In the genomic region with DNA sequence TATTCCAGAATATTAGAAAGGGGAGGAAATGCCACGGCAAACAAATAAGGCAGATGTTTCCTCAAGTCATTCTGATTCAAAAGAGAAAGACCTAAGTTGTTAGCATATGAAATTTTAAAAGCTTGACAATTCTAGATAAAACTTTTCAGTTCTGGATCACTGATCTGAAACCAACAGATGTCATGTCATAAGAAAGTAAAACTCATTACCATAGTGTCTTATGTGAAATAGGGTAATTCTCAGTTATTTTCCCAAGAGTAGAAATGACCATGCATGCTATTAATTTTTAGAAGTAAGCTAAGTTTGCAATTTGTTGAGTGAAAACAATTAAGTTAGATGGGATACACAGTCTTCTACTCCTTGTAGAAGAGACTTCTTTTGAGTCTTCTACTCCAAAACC, we compare ENCODE assay signal across 17 cellular contexts.
DNase-seq lines count a peak whose midpoint lies in the region; ATAC-seq, FAIRE-seq and TF ChIP-seq lines count a peak whose summit lies in the region.
"Had no signal": no experiment of that assay in that cellular context is flagged by ENCODE, and none has a peak within 500 bp of the region (broad histone marks: within the 10 kb centered on the region; RNA-seq: fewer than 3 reads in every experiment).

No MANE protein-coding gene starts in this region.

- no peak overlapping the region for H3K4me3 Mint-ChIP-seq in activated CD4-positive, alpha-beta memory T cell treated with anti-CD3 and anti-CD28 coated beads for 36 hours
- no peak overlapping the region for H3K4me3 Mint-ChIP-seq in T-helper 17 cell
- H3K4me3 Mint-ChIP-seq: IgD-negative memory B cell, memory B cell had no signal

- DNase-seq in GM12891 (ENCODE audit: insufficient read length, low spot score), result no peak
- DNase-seq in activated CD4-positive, alpha-beta memory T cell treated with anti-CD3 and anti-CD28 coated beads for 36 hours, result no peak
- DNase-seq in stimulated activated CD4-positive, alpha-beta T cell treated with anti-CD3 and anti-CD28 coated beads, Interleukin-2, amount 100 ng/mL, for 48 hours, result no peak
- no peak for DNase-seq in NCI-H345 treated with DMSO at 0.1 percent for 48 hours (lab: John Stamatoyannopoulos, UW; ENCODE audit: unreplicated experiment)
- DNase-seq in T-helper 17 cell, result no peak
- DNase-seq: activated CD4-positive, CD25-positive, alpha-beta regulatory T cell treated with anti-CD3 and anti-CD28 coated beads, Interleukin-2, amount 50 U/mL, for 72 hours; amygdala; cortex of kidney; DMS 273 treated with DMSO at 0.1 percent for 48 hours; NCI-H1930 had no signal

- ATAC-seq in GM19467 (IDR thresholded peaks at IDR 0.05; ENCODE audit: unreplicated experiment) (peak; percentile 46), HG02884 (IDR thresholded peaks at IDR 0.05; ENCODE audit: unreplicated experiment) (peak; percentile 58), HG03558 (IDR thresholded peaks at IDR 0.05; ENCODE audit: extremely low read depth, unreplicated experiment) (peak; percentile 42), T-helper 17 cell (no peak)

- CTCF ChIA-PET in activated CD4-positive, alpha-beta memory T cell treated with anti-CD3 and anti-CD28 coated beads for 36 hours (lab: Charles Lee), result no interaction called here

- H3K9me3 Mint-ChIP-seq in activated CD4-positive, alpha-beta memory T cell treated with anti-CD3 and anti-CD28 coated beads for 36 hours, result no peaks in the 10 kb centered on the region
- H3K9me3 Mint-ChIP-seq: IgD-negative memory B cell had no signal

- H3K27ac Mint-ChIP-seq in activated CD4-positive, alpha-beta memory T cell treated with anti-CD3 and anti-CD28 coated beads for 36 hours, result no peak overlapping the region
- no peak overlapping the region for H3K27ac Mint-ChIP-seq in T-helper 17 cell
- H3K27ac Mint-ChIP-seq: IgD-negative memory B cell, memory B cell had no signal

- H3K4me1 Mint-ChIP-seq in activated CD4-positive, alpha-beta memory T cell treated with anti-CD3 and anti-CD28 coated beads for 36 hours (ENCODE audit: low read depth), result no peaks in the 10 kb centered on the region
- no peaks in the 10 kb centered on the region for H3K4me1 Mint-ChIP-seq in T-helper 17 cell
- H3K4me1 Mint-ChIP-seq: IgD-negative memory B cell, memory B cell had no signal

- no peaks in the 10 kb centered on the region for H3K9me3 ChIP-seq in T-helper 17 cell (ENCODE audit: control insufficient read depth, low read length, poor library complexity, severe bottlenecking)
- H3K9me3 ChIP-seq: HAP-1 had no signal

- H3K27me3 Mint-ChIP-seq in activated CD4-positive, alpha-beta memory T cell treated with anti-CD3 and anti-CD28 coated beads for 36 hours, result no peaks in the 10 kb centered on the region
- H3K27me3 Mint-ChIP-seq in T-helper 17 cell, result no peaks in the 10 kb centered on the region
- H3K27me3 Mint-ChIP-seq: IgD-negative memory B cell, memory B cell had no signal

- TF ChIP-seq POLR2A in GM12891 (IDR thresholded peaks at IDR 0.05; ENCODE audit: low read depth, low read length), result no peak

- POLR2A ChIA-PET in activated CD4-positive, alpha-beta memory T cell treated with anti-CD3 and anti-CD28 coated beads for 36 hours (lab: Charles Lee), result no interaction called here

- intact Hi-C loops in activated CD4-positive, alpha-beta memory T cell treated with anti-CD3 and anti-CD28 coated beads for 36 hours (cut with micrococcal nuclease), result no loop called here

- no peak for FAIRE-seq in GM12891 (lab: Jason Lieb, UNC)
- FAIRE-seq: GM12892 had no signal

- no peaks in the 10 kb centered on the region for H3K36me3 Mint-ChIP-seq in activated CD4-positive, alpha-beta memory T cell treated with anti-CD3 and anti-CD28 coated beads for 36 hours
- H3K36me3 Mint-ChIP-seq in T-helper 17 cell (ENCODE audit: low read depth), result no peaks in the 10 kb centered on the region
- H3K36me3 Mint-ChIP-seq: IgD-negative memory B cell, memory B cell had no signal

TF ChIP-seq in GM12891, 5 proteins besides CTCF, POLR2A, EP300 and RAD21:
- TF ChIP-seq PAX5 (IDR thresholded peaks at IDR 0.05; ENCODE audit: insufficient read depth, low read length, severe bottlenecking) (peak; percentile 61), POU2F2 (IDR thresholded peaks at IDR 0.05; ENCODE audit: low read depth, low read length) (no peak)
